ENCODE assay signal across 1 cellular context in genomic region chr9:880725-881124, GRCh38.
A peak's percentile ranks its signal among the peaks of the same experiment; 100 is the strongest.
TF ChIP-seq lines count a peak whose summit lies in the region.

No MANE protein-coding gene starts in this region.

TF ChIP-seq in GM12878, 131 proteins besides CTCF, POLR2A, EP300 and RAD21 (continued from another document and continues in another):
- TF ChIP-seq BCL3 (IDR thresholded peaks at IDR 0.05; ENCODE audit: borderline replicate concordance, insufficient read depth, low read depth, low read length, poor library complexity, severe bottlenecking) (no peak), IKZF2 (IDR thresholded peaks at IDR 0.05) (peak; percentile 88 to 89), MTA2 (IDR thresholded peaks at IDR 0.05; ENCODE audit: low read depth) (peak; percentile 98), RUNX3 (IDR thresholded peaks at IDR 0.05; ENCODE audit: low read length) (peak; percentile 89), TCF7 (IDR thresholded peaks at IDR 0.05; ENCODE audit: borderline replicate concordance) (peak; percentile 61), POU2F2 (IDR thresholded peaks at IDR 0.05; ENCODE audit: borderline replicate concordance, low read depth, low read length) (peak; percentile 44; the same call in 1 of the 3 replicates), PKNOX1 (IDR thresholded peaks at IDR 0.05) (peak; percentile 56; the same call in 1 of the 2 replicates), CEBPB (IDR thresholded peaks at IDR 0.05; ENCODE audit: borderline replicate concordance in 1 of 2, low read depth in 2 of 2, low read length in 2 of 2) (no peak), RCOR1 (conservative IDR thresholded peaks at IDR 0.05; ENCODE audit: low read depth, low read length) (peak; percentile 60; the same call in 1 of the 2 replicates), ATF7 (IDR thresholded peaks at IDR 0.05; ENCODE audit: low read depth) (peak; percentile 94), NR2C1 (IDR thresholded peaks at IDR 0.05) (peak; percentile 33; the same call in 1 of the 2 replicates), PBX3 (IDR thresholded peaks at IDR 0.05; ENCODE audit: insufficient replicate concordance, low read depth, low read length) (peak; percentile 71), BMI1 (IDR thresholded peaks at IDR 0.05; ENCODE audit: borderline replicate concordance) (peak; percentile 85), IKZF1 (conservative IDR thresholded peaks at IDR 0.05) (peak; percentile 92), PAX5 (IDR thresholded peaks at IDR 0.05; ENCODE audit: borderline replicate concordance, low read depth, low read length) (peak; percentile 90), CHD2 (IDR thresholded peaks at IDR 0.05; ENCODE audit: borderline replicate concordance, low read depth, low read length) (peak; percentile 87; the same call in 1 of the 2 replicates), NFIC (IDR thresholded peaks at IDR 0.05; ENCODE audit: low read depth, low read length) (peak; percentile 67; the same call in 1 of the 2 replicates), SP1 (IDR thresholded peaks at IDR 0.05; ENCODE audit: low read depth, low read length) (no peak), LARP7 (IDR thresholded peaks at IDR 0.05) (no peak; the same call in 1 of the 2 replicates), MXI1 (IDR thresholded peaks at IDR 0.05; ENCODE audit: low read depth, low read length) (peak; percentile 77), BACH1 (IDR thresholded peaks at IDR 0.05; ENCODE audit: borderline replicate concordance) (peak; percentile 95), ZNF274 (IDR thresholded peaks at IDR 0.05; ENCODE audit: insufficient read depth, insufficient read length) (no peak), RAD51 (IDR thresholded peaks at IDR 0.05) (no peak), GATAD2B (conservative IDR thresholded peaks at IDR 0.05; ENCODE audit: low read depth) (peak; percentile 67), DPF2 (IDR thresholded peaks at IDR 0.05) (peak; percentile 98), NR2F1 (conservative IDR thresholded peaks at IDR 0.05) (peak; percentile 99), ZNF217 (IDR thresholded peaks at IDR 0.05) (no peak), MEF2B (IDR thresholded peaks at IDR 0.05; ENCODE audit: partially characterized antibody, poor library complexity, severe bottlenecking) (peak; percentile 82)
- TF ChIP-seq, protein P1, sequence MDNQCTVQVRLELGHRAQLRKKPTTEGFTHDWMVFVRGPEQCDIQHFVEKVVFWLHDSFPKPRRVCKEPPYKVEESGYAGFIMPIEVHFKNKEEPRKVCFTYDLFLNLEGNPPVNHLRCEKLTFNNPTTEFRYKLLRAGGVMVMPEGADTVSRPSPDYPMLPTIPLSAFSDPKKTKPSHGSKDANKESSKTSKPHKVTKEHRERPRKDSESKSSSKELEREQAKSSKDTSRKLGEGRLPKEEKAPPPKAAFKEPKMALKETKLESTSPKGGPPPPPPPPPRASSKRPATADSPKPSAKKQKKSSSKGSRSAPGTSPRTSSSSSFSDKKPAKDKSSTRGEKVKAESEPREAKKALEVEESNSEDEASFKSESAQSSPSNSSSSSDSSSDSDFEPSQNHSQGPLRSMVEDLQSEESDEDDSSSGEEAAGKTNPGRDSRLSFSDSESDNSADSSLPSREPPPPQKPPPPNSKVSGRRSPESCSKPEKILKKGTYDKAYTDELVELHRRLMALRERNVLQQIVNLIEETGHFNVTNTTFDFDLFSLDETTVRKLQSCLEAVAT (IDR thresholded peaks at IDR 0.05): peak; percentile 88
- TF ChIP-seq, protein P2, sequence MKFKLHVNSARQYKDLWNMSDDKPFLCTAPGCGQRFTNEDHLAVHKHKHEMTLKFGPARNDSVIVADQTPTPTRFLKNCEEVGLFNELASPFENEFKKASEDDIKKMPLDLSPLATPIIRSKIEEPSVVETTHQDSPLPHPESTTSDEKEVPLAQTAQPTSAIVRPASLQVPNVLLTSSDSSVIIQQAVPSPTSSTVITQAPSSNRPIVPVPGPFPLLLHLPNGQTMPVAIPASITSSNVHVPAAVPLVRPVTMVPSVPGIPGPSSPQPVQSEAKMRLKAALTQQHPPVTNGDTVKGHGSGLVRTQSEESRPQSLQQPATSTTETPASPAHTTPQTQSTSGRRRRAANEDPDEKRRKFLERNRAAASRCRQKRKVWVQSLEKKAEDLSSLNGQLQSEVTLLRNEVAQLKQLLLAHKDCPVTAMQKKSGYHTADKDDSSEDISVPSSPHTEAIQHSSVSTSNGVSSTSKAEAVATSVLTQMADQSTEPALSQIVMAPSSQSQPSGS (IDR thresholded peaks at IDR 0.05; ENCODE audit: low read length): peak; percentile 64
- TF ChIP-seq, protein P3, sequence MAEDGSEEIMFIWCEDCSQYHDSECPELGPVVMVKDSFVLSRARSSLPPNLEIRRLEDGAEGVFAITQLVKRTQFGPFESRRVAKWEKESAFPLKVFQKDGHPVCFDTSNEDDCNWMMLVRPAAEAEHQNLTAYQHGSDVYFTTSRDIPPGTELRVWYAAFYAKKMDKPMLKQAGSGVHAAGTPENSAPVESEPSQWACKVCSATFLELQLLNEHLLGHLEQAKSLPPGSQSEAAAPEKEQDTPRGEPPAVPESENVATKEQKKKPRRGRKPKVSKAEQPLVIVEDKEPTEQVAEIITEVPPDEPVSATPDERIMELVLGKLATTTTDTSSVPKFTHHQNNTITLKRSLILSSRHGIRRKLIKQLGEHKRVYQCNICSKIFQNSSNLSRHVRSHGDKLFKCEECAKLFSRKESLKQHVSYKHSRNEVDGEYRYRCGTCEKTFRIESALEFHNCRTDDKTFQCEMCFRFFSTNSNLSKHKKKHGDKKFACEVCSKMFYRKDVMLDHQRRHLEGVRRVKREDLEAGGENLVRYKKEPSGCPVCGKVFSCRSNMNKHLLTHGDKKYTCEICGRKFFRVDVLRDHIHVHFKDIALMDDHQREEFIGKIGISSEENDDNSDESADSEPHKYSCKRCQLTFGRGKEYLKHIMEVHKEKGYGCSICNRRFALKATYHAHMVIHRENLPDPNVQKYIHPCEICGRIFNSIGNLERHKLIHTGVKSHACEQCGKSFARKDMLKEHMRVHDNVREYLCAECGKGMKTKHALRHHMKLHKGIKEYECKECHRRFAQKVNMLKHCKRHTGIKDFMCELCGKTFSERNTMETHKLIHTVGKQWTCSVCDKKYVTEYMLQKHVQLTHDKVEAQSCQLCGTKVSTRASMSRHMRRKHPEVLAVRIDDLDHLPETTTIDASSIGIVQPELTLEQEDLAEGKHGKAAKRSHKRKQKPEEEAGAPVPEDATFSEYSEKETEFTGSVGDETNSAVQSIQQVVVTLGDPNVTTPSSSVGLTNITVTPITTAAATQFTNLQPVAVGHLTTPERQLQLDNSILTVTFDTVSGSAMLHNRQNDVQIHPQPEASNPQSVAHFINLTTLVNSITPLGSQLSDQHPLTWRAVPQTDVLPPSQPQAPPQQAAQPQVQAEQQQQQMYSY (CRISPR knock-in tag; IDR thresholded peaks at IDR 0.05): no peak
- TF ChIP-seq, protein P4, sequence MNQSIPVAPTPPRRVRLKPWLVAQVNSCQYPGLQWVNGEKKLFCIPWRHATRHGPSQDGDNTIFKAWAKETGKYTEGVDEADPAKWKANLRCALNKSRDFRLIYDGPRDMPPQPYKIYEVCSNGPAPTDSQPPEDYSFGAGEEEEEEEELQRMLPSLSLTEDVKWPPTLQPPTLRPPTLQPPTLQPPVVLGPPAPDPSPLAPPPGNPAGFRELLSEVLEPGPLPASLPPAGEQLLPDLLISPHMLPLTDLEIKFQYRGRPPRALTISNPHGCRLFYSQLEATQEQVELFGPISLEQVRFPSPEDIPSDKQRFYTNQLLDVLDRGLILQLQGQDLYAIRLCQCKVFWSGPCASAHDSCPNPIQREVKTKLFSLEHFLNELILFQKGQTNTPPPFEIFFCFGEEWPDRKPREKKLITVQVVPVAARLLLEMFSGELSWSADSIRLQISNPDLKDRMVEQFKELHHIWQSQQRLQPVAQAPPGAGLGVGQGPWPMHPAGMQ (IDR thresholded peaks at IDR 0.05; ENCODE audit: borderline replicate concordance): peak; percentile 60; the same call in 1 of the 2 replicates
- TF ChIP-seq, protein P5, sequence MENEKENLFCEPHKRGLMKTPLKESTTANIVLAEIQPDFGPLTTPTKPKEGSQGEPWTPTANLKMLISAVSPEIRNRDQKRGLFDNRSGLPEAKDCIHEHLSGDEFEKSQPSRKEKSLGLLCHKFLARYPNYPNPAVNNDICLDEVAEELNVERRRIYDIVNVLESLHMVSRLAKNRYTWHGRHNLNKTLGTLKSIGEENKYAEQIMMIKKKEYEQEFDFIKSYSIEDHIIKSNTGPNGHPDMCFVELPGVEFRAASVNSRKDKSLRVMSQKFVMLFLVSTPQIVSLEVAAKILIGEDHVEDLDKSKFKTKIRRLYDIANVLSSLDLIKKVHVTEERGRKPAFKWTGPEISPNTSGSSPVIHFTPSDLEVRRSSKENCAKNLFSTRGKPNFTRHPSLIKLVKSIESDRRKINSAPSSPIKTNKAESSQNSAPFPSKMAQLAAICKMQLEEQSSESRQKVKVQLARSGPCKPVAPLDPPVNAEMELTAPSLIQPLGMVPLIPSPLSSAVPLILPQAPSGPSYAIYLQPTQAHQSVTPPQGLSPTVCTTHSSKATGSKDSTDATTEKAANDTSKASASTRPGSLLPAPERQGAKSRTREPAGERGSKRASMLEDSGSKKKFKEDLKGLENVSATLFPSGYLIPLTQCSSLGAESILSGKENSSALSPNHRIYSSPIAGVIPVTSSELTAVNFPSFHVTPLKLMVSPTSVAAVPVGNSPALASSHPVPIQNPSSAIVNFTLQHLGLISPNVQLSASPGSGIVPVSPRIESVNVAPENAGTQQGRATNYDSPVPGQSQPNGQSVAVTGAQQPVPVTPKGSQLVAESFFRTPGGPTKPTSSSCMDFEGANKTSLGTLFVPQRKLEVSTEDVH (IDR thresholded peaks at IDR 0.05; ENCODE audit: low read depth, partially characterized antibody): peak; percentile 34
- TF ChIP-seq, protein P6, sequence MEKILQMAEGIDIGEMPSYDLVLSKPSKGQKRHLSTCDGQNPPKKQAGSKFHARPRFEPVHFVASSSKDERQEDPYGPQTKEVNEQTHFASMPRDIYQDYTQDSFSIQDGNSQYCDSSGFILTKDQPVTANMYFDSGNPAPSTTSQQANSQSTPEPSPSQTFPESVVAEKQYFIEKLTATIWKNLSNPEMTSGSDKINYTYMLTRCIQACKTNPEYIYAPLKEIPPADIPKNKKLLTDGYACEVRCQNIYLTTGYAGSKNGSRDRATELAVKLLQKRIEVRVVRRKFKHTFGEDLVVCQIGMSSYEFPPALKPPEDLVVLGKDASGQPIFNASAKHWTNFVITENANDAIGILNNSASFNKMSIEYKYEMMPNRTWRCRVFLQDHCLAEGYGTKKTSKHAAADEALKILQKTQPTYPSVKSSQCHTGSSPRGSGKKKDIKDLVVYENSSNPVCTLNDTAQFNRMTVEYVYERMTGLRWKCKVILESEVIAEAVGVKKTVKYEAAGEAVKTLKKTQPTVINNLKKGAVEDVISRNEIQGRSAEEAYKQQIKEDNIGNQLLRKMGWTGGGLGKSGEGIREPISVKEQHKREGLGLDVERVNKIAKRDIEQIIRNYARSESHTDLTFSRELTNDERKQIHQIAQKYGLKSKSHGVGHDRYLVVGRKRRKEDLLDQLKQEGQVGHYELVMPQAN (conservative IDR thresholded peaks at IDR 0.05): no peak
- TF ChIP-seq, protein P7, sequence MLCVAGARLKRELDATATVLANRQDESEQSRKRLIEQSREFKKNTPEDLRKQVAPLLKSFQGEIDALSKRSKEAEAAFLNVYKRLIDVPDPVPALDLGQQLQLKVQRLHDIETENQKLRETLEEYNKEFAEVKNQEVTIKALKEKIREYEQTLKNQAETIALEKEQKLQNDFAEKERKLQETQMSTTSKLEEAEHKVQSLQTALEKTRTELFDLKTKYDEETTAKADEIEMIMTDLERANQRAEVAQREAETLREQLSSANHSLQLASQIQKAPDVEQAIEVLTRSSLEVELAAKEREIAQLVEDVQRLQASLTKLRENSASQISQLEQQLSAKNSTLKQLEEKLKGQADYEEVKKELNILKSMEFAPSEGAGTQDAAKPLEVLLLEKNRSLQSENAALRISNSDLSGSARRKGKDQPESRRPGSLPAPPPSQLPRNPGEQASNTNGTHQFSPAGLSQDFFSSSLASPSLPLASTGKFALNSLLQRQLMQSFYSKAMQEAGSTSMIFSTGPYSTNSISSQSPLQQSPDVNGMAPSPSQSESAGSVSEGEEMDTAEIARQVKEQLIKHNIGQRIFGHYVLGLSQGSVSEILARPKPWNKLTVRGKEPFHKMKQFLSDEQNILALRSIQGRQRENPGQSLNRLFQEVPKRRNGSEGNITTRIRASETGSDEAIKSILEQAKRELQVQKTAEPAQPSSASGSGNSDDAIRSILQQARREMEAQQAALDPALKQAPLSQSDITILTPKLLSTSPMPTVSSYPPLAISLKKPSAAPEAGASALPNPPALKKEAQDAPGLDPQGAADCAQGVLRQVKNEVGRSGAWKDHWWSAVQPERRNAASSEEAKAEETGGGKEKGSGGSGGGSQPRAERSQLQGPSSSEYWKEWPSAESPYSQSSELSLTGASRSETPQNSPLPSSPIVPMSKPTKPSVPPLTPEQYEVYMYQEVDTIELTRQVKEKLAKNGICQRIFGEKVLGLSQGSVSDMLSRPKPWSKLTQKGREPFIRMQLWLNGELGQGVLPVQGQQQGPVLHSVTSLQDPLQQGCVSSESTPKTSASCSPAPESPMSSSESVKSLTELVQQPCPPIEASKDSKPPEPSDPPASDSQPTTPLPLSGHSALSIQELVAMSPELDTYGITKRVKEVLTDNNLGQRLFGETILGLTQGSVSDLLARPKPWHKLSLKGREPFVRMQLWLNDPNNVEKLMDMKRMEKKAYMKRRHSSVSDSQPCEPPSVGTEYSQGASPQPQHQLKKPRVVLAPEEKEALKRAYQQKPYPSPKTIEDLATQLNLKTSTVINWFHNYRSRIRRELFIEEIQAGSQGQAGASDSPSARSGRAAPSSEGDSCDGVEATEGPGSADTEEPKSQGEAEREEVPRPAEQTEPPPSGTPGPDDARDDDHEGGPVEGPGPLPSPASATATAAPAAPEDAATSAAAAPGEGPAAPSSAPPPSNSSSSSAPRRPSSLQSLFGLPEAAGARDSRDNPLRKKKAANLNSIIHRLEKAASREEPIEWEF (IDR thresholded peaks at IDR 0.05; ENCODE audit: insufficient replicate concordance, low read depth, low read length): peak; percentile 34
